ENCODE assay signal across 9 cellular contexts in genomic region chr11:117986981-117987495, GRCh38. TPM values are rescaled to one million over a fixed set of nuclear protein-coding genes. Genes with fewer than 3 reads are reported as not detected.
A peak's percentile ranks its signal among the peaks of the same experiment; 100 is the strongest.
DNase-seq lines count a peak whose midpoint lies in the region; ATAC-seq and TF ChIP-seq lines count a peak whose summit lies in the region.
"Had no signal": no experiment of that assay in that cellular context is flagged by ENCODE, and none has a peak within 500 bp of the region (broad histone marks: within the 10 kb centered on the region; RNA-seq: fewer than 3 reads in every experiment).

No MANE protein-coding gene starts in this region.

- H3K27me3 ChIP-seq in rectal smooth muscle tissue (ENCODE audit: control insufficient read depth, insufficient read depth, low read length) = no peaks in the 10 kb centered on the region

- H3K27me3 Mint-ChIP-seq in T-cell = no peaks in the 10 kb centered on the region

- H3K4me1 Mint-ChIP-seq in T-cell = peaks cover 76 to 85% (median 77%) of the 10 kb centered on the region in 3 donors

- CTCF ChIA-PET in T-cell (lab: Charles Lee) = interaction anchor here (0.6 to 5.0 kb wide), 11 partner anchors 34 to 170 kb away, joined by 3 to 52 read pairs (median 4); no protein-coding TSS in a partner anchor

- no peaks in the 10 kb centered on the region for H3K9me3 Mint-ChIP-seq in T-cell

- POLR2A ChIA-PET in T-cell (lab: Charles Lee) = interaction anchor here (0.5 to 3.5 kb wide), 9 partner anchors 8 to 145 kb away, joined by 3 to 16 read pairs (median 4); no protein-coding TSS in a partner anchor

- peak overlapping the region; percentile 34 to 84 for H3K27ac ChIP-seq in coronary artery
- no peak overlapping the region for H3K27ac ChIP-seq in rectal smooth muscle tissue (ENCODE audit: low read depth, low read length)

- no peak for TF ChIP-seq CTCF in coronary artery (IDR thresholded peaks at IDR 0.05)

- ATAC-seq in GM18498 (IDR thresholded peaks at IDR 0.05; ENCODE audit: unreplicated experiment) (peak; percentile 42), HG02759 (IDR thresholded peaks at IDR 0.05; ENCODE audit: unreplicated experiment) (peak; percentile 38), T-cell (replicated peaks in 1 of 4) (peak; percentile 44 to 69 (median 44))

- peak overlapping the region; percentile 91 to 95 (median 93) for H3K4me3 Mint-ChIP-seq in T-cell

- H3K4me3 ChIP-seq in coronary artery = peak overlapping the region; percentile 73
- peak overlapping the region; percentile 63 for H3K4me3 ChIP-seq in rectal smooth muscle tissue (ENCODE audit: low read length)

- H3K27ac Mint-ChIP-seq in T-cell = peak overlapping the region; percentile 91 to 94

- peaks cover 3% of the 10 kb centered on the region for H3K36me3 ChIP-seq in rectal smooth muscle tissue (ENCODE audit: control insufficient read depth, insufficient read depth, low read length)

- peaks cover 3% of the 10 kb centered on the region for H3K4me1 ChIP-seq in rectal smooth muscle tissue (ENCODE audit: control insufficient read depth, insufficient read depth, low read length)

- H3K36me3 Mint-ChIP-seq in T-cell = peaks cover 56% of the 10 kb centered on the region

- peak overlapping the region; percentile 26 for H3K9ac ChIP-seq in rectal smooth muscle tissue (ENCODE audit: low read length)

- DNase-seq in T-cell = peak in 33 of 34 experiments; percentile 39 to 84 (median 68)
- DNase-seq in coronary artery (ENCODE audit: low spot score) = no peak
- no peak for DNase-seq in NCI-H1436 treated with DMSO at 0.1 percent for 48 hours (lab: John Stamatoyannopoulos, UW)
- no peak for DNase-seq in ureter (ENCODE audit: low spot score)
- DNase-seq in COR-L47 (lab: John Stamatoyannopoulos, UW) = no peak
- DNase-seq: IMR-90 had no signal

RNA-seq across cellular contexts. Expression of gene IL10RA, which starts 0.8 kb away (rescaled TPM):
- 100 to 1,000 TPM; 195 to 450 (median 375) TPM for total RNA-seq in T-cell
- 22.4 TPM for total RNA-seq in ureter
- total RNA-seq: IMR-90 had no signal

RNA-seq across cellular contexts. Expression of gene TMPRSS13, which starts 57.8 kb away (rescaled TPM):
- total RNA-seq in T-cell = 1 to 10 TPM; 2.1 to 4.7 (median 3.7) TPM
- total RNA-seq in ureter = 1.9 TPM
- total RNA-seq: IMR-90 had no signal

Comparison
In these comparisons a context has a peak if more than half of its experiments do, and no peak if none do; other contexts are left out.
1. DNase-seq: peak in T-cell (33 of 34); none in coronary artery (single experiment), NCI-H1436 treated with DMSO at 0.1 percent for 48 hours (single experiment), ureter (single experiment) and COR-L47 (single experiment).
2. Peak in every context shown above with its lines, with median percentiles within 50 percentile points of each other: ATAC-seq.